ENCODE assay signal across 7 cellular contexts in the genomic region with DNA sequence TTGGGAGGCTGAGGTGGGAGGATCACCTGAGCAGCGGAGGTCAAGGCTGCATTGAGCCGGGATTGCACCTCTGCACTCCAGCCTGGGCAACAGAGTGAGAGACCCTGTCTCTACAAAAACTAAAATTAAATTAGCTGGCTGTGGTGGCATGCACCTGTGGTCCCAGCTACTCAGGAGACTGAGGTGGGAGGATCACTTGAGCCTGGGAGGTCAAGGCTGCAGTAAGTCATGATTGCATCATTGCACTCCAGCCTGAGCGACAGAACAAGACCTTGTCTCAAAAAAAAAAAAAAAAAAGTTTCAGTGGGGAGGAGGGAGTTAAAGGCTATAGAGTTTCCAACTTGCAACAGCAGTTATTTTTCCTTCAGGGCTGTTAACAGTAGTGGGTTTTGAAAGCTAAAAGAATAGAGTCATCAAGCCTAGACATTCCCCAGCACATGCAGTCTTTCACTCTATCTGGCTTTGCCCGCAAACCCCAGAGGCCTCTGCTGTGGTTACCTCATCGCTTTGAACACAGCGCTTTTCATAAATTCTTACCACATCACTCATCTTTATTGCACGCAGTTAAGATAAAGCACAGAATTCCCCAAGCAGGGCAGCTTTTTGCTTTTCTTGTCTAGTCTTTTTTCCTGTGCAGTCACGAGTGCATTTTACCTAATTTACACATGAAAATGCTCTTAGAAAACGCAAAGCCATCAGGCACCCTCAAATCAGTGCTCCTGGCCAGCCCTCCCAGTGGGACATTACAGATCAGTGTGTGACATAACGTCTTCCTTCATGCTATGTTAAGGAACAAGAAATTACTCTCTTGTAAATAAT. TPM values are rescaled to one million over a fixed set of nuclear protein-coding genes. Genes with fewer than 3 reads are reported as not detected.
DNase-seq lines count a peak whose midpoint lies in the region; ATAC-seq, FAIRE-seq and TF ChIP-seq lines count a peak whose summit lies in the region.

No MANE protein-coding gene starts in this region.

- DNase-seq in T-cell (peak; percentile 67 to 91 (median 84)), amniotic stem cell (lab: John Stamatoyannopoulos, UW) (peak; percentile 92), HepG2 (ENCODE audit: low spot score) (peak; percentile 96), germinal center (ENCODE audit: low spot score) (no peak)
- DNase-seq in stimulated activated CD8-positive, alpha-beta memory T cell treated with anti-CD3 and anti-CD28 coated beads, Interleukin-15, amount 100 ng/mL, for 48 hours (ENCODE audit: low read depth in 2 of 2) = peak; percentile 73 to 74

- peak overlapping the region; percentile 77 for H3K9ac ChIP-seq in HepG2 (ENCODE audit: insufficient read depth, low read depth, low read length)

- H3K4me1 Mint-ChIP-seq in T-cell = peaks cover 28 to 46% (median 30%) of the 10 kb centered on the region in 3 donors

- peak overlapping the region; percentile 22 to 39 (median 36) for H3K4me3 Mint-ChIP-seq in T-cell

- no peak overlapping the region for H2AFZ ChIP-seq in HepG2 (ENCODE audit: low read length)

- peak in 1 of 2 experiments; percentile 50; a peak in 2 of 4 replicates for TF ChIP-seq POLR2A in HepG2 (IDR thresholded peaks at IDR 0.05; ENCODE audit: insufficient read depth in 1 of 2, low read depth in 2 of 2, low read length in 2 of 2)

- POLR2A ChIA-PET in T-cell (lab: Charles Lee) (interaction anchor here (0.7 kb wide), 2 partner anchors 223 to 749 kb away, joined by 3 to 10 read pairs; no protein-coding TSS in a partner anchor), HepG2 (lab: Yijun Ruan, JAX) (interaction anchor here (0.7 to 4.6 kb wide), 14 partner anchors 9 to 1162 kb away, joined by 3 to 159 read pairs (median 4); a partner anchor contains a TSS)

- peak overlapping the region; percentile 49 to 58 for H3K27ac Mint-ChIP-seq in T-cell

- H3K27ac ChIP-seq in HepG2 (ENCODE audit: extremely low read length, insufficient read depth, low read length) = peak overlapping the region; percentile 92

- no peaks in the 10 kb centered on the region for H3K36me3 ChIP-seq in HepG2 (replicated peaks in 1 of 2; ENCODE audit: control insufficient read depth in 1 of 2, insufficient read depth in 2 of 2, low read length in 2 of 2)

- CTCF ChIA-PET in T-cell (lab: Charles Lee) (interaction anchor here (0.7 to 1.2 kb wide), 4 partner anchors 8 to 340 kb away, joined by 3 to 5 read pairs (median 4); a partner anchor contains a TSS), HepG2 (lab: Yijun Ruan, JAX; ENCODE audit: low intra/inter-chr PET ratio, low total read pairs) (no interaction called here)

- peaks cover 61 to 80% of the 10 kb centered on the region in 2 donors for H3K27me3 Mint-ChIP-seq in T-cell

- BruUV-seq in HepG2 (replicated peaks; lab: Mats Ljungman, UMichigan) = TSS peak; percentile 53

- no peaks in the 10 kb centered on the region for H3K27me3 ChIP-seq in HepG2 (ENCODE audit: control insufficient read depth in 1 of 2, insufficient read depth in 2 of 2, low read length in 2 of 2)

- H3K4me3 ChIP-seq in HepG2 (replicated peaks in 1 of 3; ENCODE audit: insufficient read depth in 1 of 3, low read depth in 2 of 3, low read length in 3 of 3) = peak overlapping the region; percentile 13 to 42 (median 23); a peak in 4 of 6 replicates

- peak; percentile 88 for ATAC-seq in GM19043 (IDR thresholded peaks at IDR 0.05; ENCODE audit: low read depth, unreplicated experiment)
- ATAC-seq in HG03342 (IDR thresholded peaks at IDR 0.05; ENCODE audit: unreplicated experiment) = peak; percentile 87
- ATAC-seq in T-cell (replicated peaks in 1 of 4) = peak; percentile 97 to 99 (median 98)
- peak; percentile 90 for ATAC-seq in HepG2

- WGBS in HepG2 (ENCODE audit: low lambda C conversion rate) = 6% methylated on average over 10 of the region's 10 CpGs

- TF ChIP-seq RAD21 in HepG2 (CRISPR knock-in tag; IDR thresholded peaks at IDR 0.05) = no peak

- intact Hi-C loops in HepG2 (cut with micrococcal nuclease; ENCODE audit: unreplicated experiment) = loop anchor here (1.0 kb wide), 1 partner anchor 9 kb away; a partner anchor contains a TSS

- FAIRE-seq in HepG2 (lab: Jason Lieb, UNC) = peak; percentile 60

- no peaks in the 10 kb centered on the region for H3K9me3 ChIP-seq in HepG2 (ENCODE audit: low read length)

- H3K9me3 Mint-ChIP-seq in T-cell = no peaks in the 10 kb centered on the region

- TF ChIP-seq EP300 in HepG2 (IDR thresholded peaks at IDR 0.05; ENCODE audit: low read depth in 2 of 2, low read length in 2 of 2) (peak; percentile 87 to 90), HepG2 (CRISPR knock-in tag; IDR thresholded peaks at IDR 0.05; ENCODE audit: borderline replicate concordance) (peak; percentile 78; the same call in 1 of the 2 replicates)

- no peaks in the 10 kb centered on the region for H3K36me3 Mint-ChIP-seq in T-cell

- H3K4me1 ChIP-seq in HepG2 (ENCODE audit: insufficient read depth, low read length) = peaks cover 60% of the 10 kb centered on the region

- H4K20me1 ChIP-seq in HepG2 (ENCODE audit: insufficient read depth, low read length) = no peaks in the 10 kb centered on the region

- in situ Hi-C loops in HepG2 (cut with HindIII; ENCODE audit: extremely low pct_ligation_motif_present, low pct_unique_long_range_greater_than_20kb) = no loop called here

- H3K4me2 ChIP-seq in HepG2 (ENCODE audit: low read depth, low read length) = peak overlapping the region; percentile 86

- no peaks in the 10 kb centered on the region for H3K79me2 ChIP-seq in HepG2 (ENCODE audit: insufficient read depth, low read length)

- TF ChIP-seq CTCF in HepG2 (CRISPR knock-in tag; IDR thresholded peaks at IDR 0.05) = no peak

TF ChIP-seq in HepG2, 621 proteins besides CTCF, POLR2A, EP300 and RAD21 (continues in another document):
- TF ChIP-seq BHLHE40 (IDR thresholded peaks at IDR 0.05; ENCODE audit: low read length) = peak; percentile 51
- TF ChIP-seq, protein P1, sequence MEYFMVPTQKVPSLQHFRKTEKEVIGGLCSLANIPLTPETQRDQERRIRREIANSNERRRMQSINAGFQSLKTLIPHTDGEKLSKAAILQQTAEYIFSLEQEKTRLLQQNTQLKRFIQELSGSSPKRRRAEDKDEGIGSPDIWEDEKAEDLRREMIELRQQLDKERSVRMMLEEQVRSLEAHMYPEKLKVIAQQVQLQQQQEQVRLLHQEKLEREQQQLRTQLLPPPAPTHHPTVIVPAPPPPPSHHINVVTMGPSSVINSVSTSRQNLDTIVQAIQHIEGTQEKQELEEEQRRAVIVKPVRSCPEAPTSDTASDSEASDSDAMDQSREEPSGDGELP (IDR thresholded peaks at IDR 0.05; ENCODE audit: borderline replicate concordance, low read depth) = no peak
- TF ChIP-seq IRX3 (CRISPR knock-in tag; IDR thresholded peaks at IDR 0.05; ENCODE audit: borderline replicate concordance, low read depth) = no peak
- no peak for TF ChIP-seq U2AF1 (optimal IDR thresholded peaks at IDR 0.05; ENCODE audit: low read depth, low read length)

RNA-seq across cellular contexts. Expression of a gene that starts 8.7 kb away (rescaled TPM):
- total RNA-seq in T-cell (1 to 10 TPM; 1.4 to 6.2 (median 2.6) TPM), HepG2 (2016; rRNA removed; fragmentation: Illumina TruSeq; extraction: Trizol) (24.0 and 48.6 TPM in 2 replicates)
- 25.8 and 26.2 TPM in 2 replicates for total RNA-seq in HepG2 (2016; cell fraction: cytosol; rRNA removed; fragmentation: Illumina TruSeq; extraction: Trizol; ENCODE audit: low read depth)
- 22.9 and 51.3 TPM in 2 replicates for total RNA-seq in HepG2 (2016; cell fraction: insoluble cytoplasmic fraction; rRNA removed; fragmentation: Illumina TruSeq; extraction: Trizol)
- 32.1 and 33.0 TPM in 2 replicates for total RNA-seq in HepG2 (2016; cell fraction: membrane; rRNA removed; fragmentation: Illumina TruSeq; extraction: Trizol)
- 53.8 and 57.0 TPM in 2 replicates for total RNA-seq in HepG2 (2016; cell fraction: nucleus; rRNA removed; fragmentation: Illumina TruSeq; extraction: Trizol)
- 22.6 and 37.2 TPM in 2 replicates for polyA plus RNA-seq in HepG2 (2011; rRNA removed)
- 20.3 and 26.4 TPM in 2 replicates for polyA plus RNA-seq in HepG2 (2011; cell fraction: cytosol; rRNA removed)
- polyA plus RNA-seq in HepG2 (2011; cell fraction: nucleus; rRNA removed) = 73.4 and 80.9 TPM in 2 replicates
- 15.9 and 25.8 TPM in 2 replicates for polyA plus RNA-seq in HepG2 (2012)
- 18.5 and 21.9 TPM in 2 replicates for polyA plus RNA-seq in HepG2 (2016; cell fraction: cytosol; fragmentation: Illumina TruSeq; extraction: Trizol; ENCODE audit: low read depth)
- polyA plus RNA-seq in HepG2 (2016; cell fraction: insoluble cytoplasmic fraction; fragmentation: Illumina TruSeq; extraction: Trizol; ENCODE audit: low read depth) = 22.6 and 24.1 TPM in 2 replicates
- 21.2 and 23.1 TPM in 2 replicates for polyA plus RNA-seq in HepG2 (2016; cell fraction: membrane; fragmentation: Illumina TruSeq; extraction: Trizol; ENCODE audit: low read depth)
- 112 and 118 TPM in 2 replicates for polyA plus RNA-seq in HepG2 (2016; cell fraction: nucleus; fragmentation: Illumina TruSeq; extraction: Trizol; ENCODE audit: insufficient read depth, low read depth)
- polyA minus RNA-seq in HepG2 (2011; rRNA and poly(A)+ RNA removed; ENCODE audit: low replicate concordance) = 29.8 and 66.3 TPM in 2 replicates
- 13.0 and 13.3 TPM in 2 replicates for polyA minus RNA-seq in HepG2 (2011; cell fraction: cytosol; rRNA and poly(A)+ RNA removed)
- 25.1 and 26.0 TPM in 2 replicates for polyA minus RNA-seq in HepG2 (2011; cell fraction: nucleus; rRNA and poly(A)+ RNA removed)

RNA-seq across cellular contexts. Expression of a gene that starts 35.9 kb away (rescaled TPM):
- total RNA-seq in T-cell (10 to 100 TPM in 3 of 5 donors, 1 to 10 TPM in 2; 7.2 to 20.2 (median 17.3) TPM), HepG2 (2016; rRNA removed; fragmentation: Illumina TruSeq; extraction: Trizol) (7.3 and 8.1 TPM in 2 replicates)
- total RNA-seq in HepG2 (2016; cell fraction: cytosol; rRNA removed; fragmentation: Illumina TruSeq; extraction: Trizol; ENCODE audit: low read depth) = 3.1 and 3.7 TPM in 2 replicates
- total RNA-seq in HepG2 (2016; cell fraction: insoluble cytoplasmic fraction; rRNA removed; fragmentation: Illumina TruSeq; extraction: Trizol) = 7.1 and 8.1 TPM in 2 replicates
- total RNA-seq in HepG2 (2016; cell fraction: membrane; rRNA removed; fragmentation: Illumina TruSeq; extraction: Trizol) = 5.0 and 6.4 TPM in 2 replicates
- total RNA-seq in HepG2 (2016; cell fraction: nucleus; rRNA removed; fragmentation: Illumina TruSeq; extraction: Trizol) = 6.5 and 7.4 TPM in 2 replicates
- polyA plus RNA-seq in HepG2 (2011; rRNA removed) = 3.7 and 4.0 TPM in 2 replicates
- polyA plus RNA-seq in HepG2 (2011; cell fraction: cytosol; rRNA removed) = 2.4 and 2.7 TPM in 2 replicates
- 6.0 and 7.5 TPM in 2 replicates for polyA plus RNA-seq in HepG2 (2011; cell fraction: nucleus; rRNA removed)
- 2.6 and 3.2 TPM in 2 replicates for polyA plus RNA-seq in HepG2 (2012)
- polyA plus RNA-seq in HepG2 (2016; cell fraction: cytosol; fragmentation: Illumina TruSeq; extraction: Trizol; ENCODE audit: low read depth) = 0.52 and 0.70 TPM in 2 replicates
- polyA plus RNA-seq in HepG2 (2016; cell fraction: insoluble cytoplasmic fraction; fragmentation: Illumina TruSeq; extraction: Trizol; ENCODE audit: low read depth) = 4.7 TPM in 2 replicates
- 1.3 and 1.4 TPM in 2 replicates for polyA plus RNA-seq in HepG2 (2016; cell fraction: membrane; fragmentation: Illumina TruSeq; extraction: Trizol; ENCODE audit: low read depth)
- polyA plus RNA-seq in HepG2 (2016; cell fraction: nucleus; fragmentation: Illumina TruSeq; extraction: Trizol; ENCODE audit: insufficient read depth, low read depth) = 8.9 and 9.1 TPM in 2 replicates
- polyA minus RNA-seq in HepG2 (2011; rRNA and poly(A)+ RNA removed; ENCODE audit: low replicate concordance) = 6.0 and 28.4 TPM in 2 replicates
- polyA minus RNA-seq in HepG2 (2011; cell fraction: cytosol; rRNA and poly(A)+ RNA removed) = 3.7 and 4.2 TPM in 2 replicates
- 7.9 and 11.3 TPM in 2 replicates for polyA minus RNA-seq in HepG2 (2011; cell fraction: nucleus; rRNA and poly(A)+ RNA removed)
